ENCODE assay signal across 29 cellular contexts in the genomic region with DNA sequence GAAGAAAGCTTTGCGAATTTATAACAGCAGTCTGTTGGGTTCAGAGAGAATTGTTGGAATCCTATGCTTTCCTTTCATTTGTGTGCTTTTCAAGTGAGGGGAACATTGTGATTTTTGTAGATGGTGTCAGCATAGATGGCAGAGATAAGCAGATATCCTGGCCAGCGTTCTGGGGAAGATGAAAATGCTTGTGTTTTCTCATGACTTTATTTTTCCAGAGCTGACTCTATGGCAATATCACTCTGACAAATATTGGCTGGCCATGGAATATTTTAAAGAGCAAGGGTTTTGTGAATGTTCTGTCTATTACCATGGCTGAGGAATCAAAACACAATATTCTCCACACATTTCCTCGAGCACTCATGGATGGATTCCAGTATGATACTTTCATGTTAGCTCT.
"Had no signal": no experiment of that assay in that cellular context is flagged by ENCODE, and none has a peak within 500 bp of the region (broad histone marks: within the 10 kb centered on the region; RNA-seq: fewer than 3 reads in every experiment).

No MANE protein-coding gene starts in this region.

- H3K4me1 ChIP-seq: body of pancreas, neural progenitor cell, uterus had no signal

- H3K9me3 ChIP-seq: body of pancreas, esophagus squamous epithelium, gastrocnemius medialis, left ventricle myocardium inferior, thoracic aorta, uterus had no signal

- H3K36me3 Mint-ChIP-seq: activated naive CD4-positive, alpha-beta T cell treated with anti-CD3 and anti-CD28 coated beads, Interleukin-2, amount 50 U/mL, for 72 hours; natural killer cell; neural progenitor cell; type B pancreatic cell had no signal

- ATAC-seq: activated CD8-positive, alpha-beta T cell treated with anti-CD3 and anti-CD28 coated beads for 36 hours; activated naive CD4-positive, alpha-beta T cell treated with anti-CD3 and anti-CD28 coated beads, Interleukin-2, amount 50 U/mL, for 72 hours; activated T-cell treated with anti-CD3 and anti-CD28 coated beads, Interleukin-2, amount 50 U/mL, for 4 hours; activated T-helper 17 cell treated with anti-CD3 and anti-CD28 coated beads, Interleukin-2, amount 50 U/mL, for 72 hours; body of pancreas; gastrocnemius medialis; natural killer cell; right cardiac atrium had no signal

- H3K27ac Mint-ChIP-seq: activated CD4-positive, alpha-beta T cell treated with anti-CD3 and anti-CD28 coated beads, Interleukin-2, amount 10 ng/mL, durations not matched to agents 7 days and 5 days; activated CD8-positive, alpha-beta T cell treated with anti-CD3 and anti-CD28 coated beads for 36 hours; activated naive CD4-positive, alpha-beta T cell treated with anti-CD3 and anti-CD28 coated beads, Interleukin-2, amount 50 U/mL, for 72 hours; activated T-helper 17 cell treated with anti-CD3 and anti-CD28 coated beads, Interleukin-2, amount 50 U/mL, for 72 hours; natural killer cell; neural progenitor cell; stimulated activated naive CD8-positive, alpha-beta T cell treated with anti-CD3 and anti-CD28 coated beads, Interleukin-15, Interleukin-2, amounts not matched to agents 100 ng/mL and 50 ng/mL, for 24 hours; type B pancreatic cell had no signal

- H3K27me3 Mint-ChIP-seq: activated CD8-positive, alpha-beta T cell treated with anti-CD3 and anti-CD28 coated beads for 36 hours; activated T-helper 17 cell treated with anti-CD3 and anti-CD28 coated beads, Interleukin-2, amount 50 U/mL, for 72 hours; stimulated activated naive CD8-positive, alpha-beta T cell treated with anti-CD3 and anti-CD28 coated beads, Interleukin-15, Interleukin-2, amounts not matched to agents 100 ng/mL and 50 ng/mL, for 24 hours; type B pancreatic cell had no signal

- H3K9ac ChIP-seq: neural progenitor cell had no signal

- H2AFZ ChIP-seq: neural progenitor cell had no signal

- H3K4me3 ChIP-seq: body of pancreas, coronary artery, esophagus squamous epithelium, gastrocnemius medialis, left ventricle myocardium inferior, lung, neural progenitor cell, skin epidermis, thoracic aorta, uterus had no signal

- H3K4me3 Mint-ChIP-seq: activated CD4-positive, alpha-beta T cell treated with anti-CD3 and anti-CD28 coated beads, Interleukin-2, amount 10 ng/mL, durations not matched to agents 7 days and 5 days; activated CD8-positive, alpha-beta T cell treated with anti-CD3 and anti-CD28 coated beads for 36 hours; activated T-cell treated with anti-CD3 and anti-CD28 coated beads, Interleukin-2, amount 50 U/mL, for 4 hours; activated T-helper 17 cell treated with anti-CD3 and anti-CD28 coated beads, Interleukin-2, amount 50 U/mL, for 72 hours; natural killer cell; neural progenitor cell; stimulated activated naive CD8-positive, alpha-beta T cell treated with anti-CD3 and anti-CD28 coated beads, Interleukin-15, Interleukin-2, amounts not matched to agents 100 ng/mL and 50 ng/mL, for 24 hours; type B pancreatic cell had no signal

- H3K4me2 ChIP-seq: neural progenitor cell had no signal

- H3K36me3 ChIP-seq: esophagus squamous epithelium, gastrocnemius medialis, left ventricle myocardium inferior, neural progenitor cell, thoracic aorta, uterus had no signal

- H3K9me3 Mint-ChIP-seq: activated CD4-positive, alpha-beta T cell treated with anti-CD3 and anti-CD28 coated beads, Interleukin-2, amount 10 ng/mL, durations not matched to agents 7 days and 5 days; activated CD8-positive, alpha-beta T cell treated with anti-CD3 and anti-CD28 coated beads for 36 hours; activated T-helper 17 cell treated with anti-CD3 and anti-CD28 coated beads, Interleukin-2, amount 50 U/mL, for 72 hours; neural progenitor cell; stimulated activated naive CD8-positive, alpha-beta T cell treated with anti-CD3 and anti-CD28 coated beads, Interleukin-15, Interleukin-2, amounts not matched to agents 100 ng/mL and 50 ng/mL, for 24 hours; type B pancreatic cell had no signal

- DNase-seq: activated CD4-positive, alpha-beta T cell treated with anti-CD3 and anti-CD28 coated beads, Interleukin-2, amount 10 ng/mL, durations not matched to agents 7 days and 5 days; activated CD4-positive, CD25-positive, alpha-beta regulatory T cell treated with anti-CD3 and anti-CD28 coated beads, Interleukin-2, amount 50 U/mL, for 72 hours; activated CD8-positive, alpha-beta T cell treated with anti-CD3 and anti-CD28 coated beads for 36 hours; activated gamma-delta T cell treated with Interleukin-2 at 50 U/mL for 16 hours; activated T-cell treated with anti-CD3 and anti-CD28 coated beads, Interleukin-2, amount 50 U/mL, for 4 hours; body of pancreas; cerebellar nuclear complex; esophagus squamous epithelium; gastrocnemius medialis; glutamatergic neuron; left ventricle myocardium inferior; mesendoderm; natural killer cell; occipital lobe; right cardiac atrium; stimulated activated CD4-positive, alpha-beta T cell treated with anti-CD3 and anti-CD28 coated beads, Interleukin-12 subunit alpha, Interleukin-12 subunit beta, amount 100 ng/mL, for 4 hours; stimulated activated CD4-positive, alpha-beta T cell treated with anti-CD3 and anti-CD28 coated beads, Interleukin-4, amount 100 ng/mL, for 1 hour; T-helper 2 cell; uterus had no signal

- H3K4me1 Mint-ChIP-seq: activated CD4-positive, alpha-beta T cell treated with anti-CD3 and anti-CD28 coated beads, Interleukin-2, amount 10 ng/mL, durations not matched to agents 7 days and 5 days; activated T-helper 17 cell treated with anti-CD3 and anti-CD28 coated beads, Interleukin-2, amount 50 U/mL, for 72 hours; natural killer cell; neural progenitor cell had no signal

- FAIRE-seq: islet of Langerhans had no signal

- H3K27ac ChIP-seq: body of pancreas, coronary artery, esophagus squamous epithelium, gastrocnemius medialis, left ventricle myocardium inferior, neural progenitor cell, uterus had no signal

- H3K27me3 ChIP-seq: body of pancreas, esophagus squamous epithelium, gastrocnemius medialis, neural progenitor cell, uterus had no signal
